22 cellular contexts compared by ENCODE assay signal in the genomic region with DNA sequence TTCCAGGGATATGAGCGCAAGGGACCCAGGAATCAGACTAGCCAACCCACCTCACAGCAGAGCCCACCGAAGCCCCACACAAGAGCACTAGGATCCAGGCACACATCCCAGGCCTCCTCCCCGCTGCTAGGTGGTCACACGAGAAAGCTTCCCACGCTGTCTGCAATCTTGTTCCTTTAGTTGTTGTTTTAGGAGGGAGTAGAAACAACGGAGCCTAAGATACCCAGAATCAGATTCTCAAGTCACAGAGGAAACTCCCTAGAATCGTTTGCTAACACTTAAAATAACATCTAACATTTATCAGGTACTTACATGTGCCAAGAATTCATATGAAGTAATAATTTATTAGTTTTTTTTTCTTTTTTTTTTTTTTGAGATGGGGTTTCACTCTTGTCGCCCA.
"Had no signal": no experiment of that assay in that cellular context is flagged by ENCODE, and none has a peak within 500 bp of the region (broad histone marks: within the 10 kb centered on the region; RNA-seq: fewer than 3 reads in every experiment).

No MANE protein-coding gene starts in this region.

- H3K36me3 ChIP-seq: breast epithelium had no signal

- ATAC-seq: PC-3 had no signal

- H3K27ac ChIP-seq: breast epithelium, SK-N-MC, VCaP had no signal

- H3K27me3 ChIP-seq: breast epithelium had no signal

- H3K4me3 ChIP-seq: breast epithelium, SK-N-MC had no signal

- H3K4me3 Mint-ChIP-seq: activated CD4-positive, alpha-beta memory T cell treated with anti-CD3 and anti-CD28 coated beads, Interleukin-2, amount 10 ng/mL, durations not matched to agents 7 days and 5 days had no signal

- H3K27ac Mint-ChIP-seq: activated CD4-positive, alpha-beta memory T cell treated with anti-CD3 and anti-CD28 coated beads, Interleukin-2, amount 10 ng/mL, durations not matched to agents 7 days and 5 days; activated T-helper 2 cell treated with anti-CD3 and anti-CD28 coated beads, Interferon-gamma antibody, Interleukin-2, Interleukin-4, amounts not matched to agents 10 μg/mL and 5 μg/mL and 100 μg/mL, durations not matched to agents 14 hours and 24 hours and 36 hours had no signal

- H3K9me3 Mint-ChIP-seq: activated CD4-positive, alpha-beta memory T cell treated with anti-CD3 and anti-CD28 coated beads, Interleukin-2, amount 10 ng/mL, durations not matched to agents 7 days and 5 days; activated T-helper 2 cell treated with anti-CD3 and anti-CD28 coated beads, Interferon-gamma antibody, Interleukin-2, Interleukin-4, amounts not matched to agents 10 μg/mL and 5 μg/mL and 100 μg/mL, durations not matched to agents 14 hours and 24 hours and 36 hours had no signal

- H3K9me3 ChIP-seq: breast epithelium had no signal

- DNase-seq: activated CD4-positive, alpha-beta memory T cell treated with anti-CD3 and anti-CD28 coated beads, Interleukin-2, amount 10 ng/mL, durations not matched to agents 7 days and 5 days; activated CD4-positive, alpha-beta T cell treated with anti-CD3 and anti-CD28 coated beads, Interleukin-2, amount 50 U/mL, for 1 hour; activated CD4-positive, CD25-positive, alpha-beta regulatory T cell; activated gamma-delta T cell treated with Interleukin-2 at 50 U/mL for 16 hours; activated naive CD4-positive, alpha-beta T cell treated with anti-CD3 and anti-CD28 coated beads, Interleukin-2, amount 50 U/mL, for 16 hours; activated T-cell treated with anti-CD3 and anti-CD28 coated beads for 4 hours; activated T-cell treated with anti-CD3 and anti-CD28 coated beads, Interleukin-2, amount 50 U/mL, for 48 hours; aorta; caudate nucleus; Karpas-422; MM.1S; NCI-H1105; NCI-H1436; NCI-H1694 treated with DMSO at 0.1 percent for 48 hours; NCI-H2029 treated with DMSO at 0.1 percent for 48 hours; NCI-H510A treated with DMSO at 0.1 percent for 48 hours; T-helper 1 cell had no signal

- H3K4me1 ChIP-seq: breast epithelium had no signal
